Comparison of ENCODE assay signal across 13 cellular contexts in the genomic region with DNA sequence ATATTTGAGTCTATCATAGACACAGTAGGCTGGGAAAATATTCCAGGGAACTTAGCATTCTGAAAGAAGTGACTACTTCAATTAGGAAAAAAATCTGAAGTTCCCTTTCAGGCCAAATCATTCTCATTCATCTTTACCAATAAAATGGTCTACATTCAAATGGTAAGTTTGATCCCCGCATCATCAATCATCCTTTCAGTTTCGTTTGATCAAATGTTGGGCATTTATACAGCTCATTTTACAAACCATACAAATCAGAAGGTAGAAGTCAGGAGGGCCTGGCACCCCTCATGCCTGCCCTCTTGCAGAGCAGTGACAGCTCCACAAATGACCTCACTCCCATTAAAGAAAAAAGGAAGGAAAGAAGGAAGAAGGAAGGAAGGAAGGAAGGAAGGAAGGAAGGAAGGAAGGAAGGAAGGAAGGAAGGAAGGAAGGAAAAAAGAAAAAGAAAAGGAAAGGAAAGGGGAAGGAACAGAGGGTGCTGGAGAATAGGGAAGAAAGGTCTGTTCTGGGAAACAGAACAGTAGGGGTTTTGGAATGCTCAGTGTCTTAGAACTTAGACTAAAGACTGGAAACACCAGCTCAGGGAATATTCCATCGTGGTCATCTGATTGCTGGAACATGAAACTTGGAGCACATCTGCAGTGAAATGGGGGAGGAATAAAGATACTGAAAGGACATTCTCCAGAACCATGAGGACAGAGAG.
DNase-seq lines count a peak whose midpoint lies in the region; ATAC-seq and TF ChIP-seq lines count a peak whose summit lies in the region.
"Had no signal": no experiment of that assay in that cellular context is flagged by ENCODE, and none has a peak within 500 bp of the region (broad histone marks: within the 10 kb centered on the region; RNA-seq: fewer than 3 reads in every experiment).

No MANE protein-coding gene starts in this region.

- H3K9me3 ChIP-seq in CD8-positive, alpha-beta T cell (ENCODE audit: low read length) = no peaks in the 10 kb centered on the region
- H3K9me3 ChIP-seq in breast epithelium = no peaks in the 10 kb centered on the region
- H3K9me3 ChIP-seq: right atrium auricular region, suprapubic skin had no signal

- H3K36me3 Mint-ChIP-seq in CD8-positive, alpha-beta T cell = peaks cover 5% of the 10 kb centered on the region
- peaks cover 8% of the 10 kb centered on the region for H3K36me3 Mint-ChIP-seq in nephron (ENCODE audit: low read depth)
- peaks cover 4% of the 10 kb centered on the region for H3K36me3 Mint-ChIP-seq in activated T-helper 2 cell treated with anti-CD3 and anti-CD28 coated beads, Interferon-gamma antibody, Interleukin-2, Interleukin-4, amounts not matched to agents 10 μg/mL and 5 μg/mL and 100 μg/mL, durations not matched to agents 14 hours and 24 hours and 36 hours (ENCODE audit: low read depth)

- H3K27ac Mint-ChIP-seq in CD8-positive, alpha-beta T cell = peak overlapping the region; percentile 45
- peak overlapping the region in 2 of 3 experiments; percentile 55 to 85 for H3K27ac Mint-ChIP-seq in nephron
- H3K27ac Mint-ChIP-seq in activated T-helper 2 cell treated with anti-CD3 and anti-CD28 coated beads, Interferon-gamma antibody, Interleukin-2, Interleukin-4, amounts not matched to agents 10 μg/mL and 5 μg/mL and 100 μg/mL, durations not matched to agents 14 hours and 24 hours and 36 hours = no peak overlapping the region

- H3K36me3 ChIP-seq in CD8-positive, alpha-beta T cell (ENCODE audit: insufficient read depth, low read length) = no peaks in the 10 kb centered on the region
- H3K36me3 ChIP-seq in breast epithelium = no peaks in the 10 kb centered on the region
- H3K36me3 ChIP-seq: right atrium auricular region, suprapubic skin had no signal

- H3K27me3 Mint-ChIP-seq in CD8-positive, alpha-beta T cell (ENCODE audit: low read depth) = no peaks in the 10 kb centered on the region
- H3K27me3 Mint-ChIP-seq in nephron (ENCODE audit: low read depth) = no peaks in the 10 kb centered on the region
- no peaks in the 10 kb centered on the region for H3K27me3 Mint-ChIP-seq in activated T-helper 2 cell treated with anti-CD3 and anti-CD28 coated beads, Interferon-gamma antibody, Interleukin-2, Interleukin-4, amounts not matched to agents 10 μg/mL and 5 μg/mL and 100 μg/mL, durations not matched to agents 14 hours and 24 hours and 36 hours (ENCODE audit: low read depth)

- peaks cover 5% of the 10 kb centered on the region for H3K4me1 ChIP-seq in CD8-positive, alpha-beta T cell (ENCODE audit: insufficient read depth, low read length)
- peaks cover 0 to 4% of the 10 kb centered on the region in 2 donors for H3K4me1 ChIP-seq in breast epithelium

- in situ Hi-C loops in KBM-7 (cut with MboI; ENCODE audit: low pct_unique_long_range_greater_than_20kb, low sequenced_read_pairs) = no loop called here

- intact Hi-C loops in CD8-positive, alpha-beta T cell (cut with DNase I, micrococcal nuclease) = no loop called here
- intact Hi-C loops in breast epithelium (cut with DNase I; ENCODE audit: low total_unique reads) = no loop called here
- intact Hi-C loops in activated T-helper 2 cell treated with anti-CD3 and anti-CD28 coated beads, Interferon-gamma antibody, Interleukin-2, Interleukin-4, amounts not matched to agents 10 μg/mL and 5 μg/mL and 100 μg/mL, durations not matched to agents 14 hours and 24 hours and 36 hours (cut with micrococcal nuclease) = loop anchor here (5.0 kb wide), 1 partner anchor 33 kb away; no protein-coding TSS in a partner anchor

- TF ChIP-seq CTCF in AG10803 (conservative IDR thresholded peaks at IDR 0.05; ENCODE audit: low read length) = no peak
- no peak for TF ChIP-seq CTCF in CD8-positive, alpha-beta T cell (IDR thresholded peaks at IDR 0.05)
- no peak for TF ChIP-seq CTCF in breast epithelium (IDR thresholded peaks at IDR 0.05)
- no peak for TF ChIP-seq CTCF in nephron (IDR thresholded peaks at IDR 0.05; ENCODE audit: unreplicated experiment in 3 of 3)

- peak; percentile 23 for DNase-seq in AG10803 (ENCODE audit: low read depth)
- DNase-seq in CD8-positive, alpha-beta T cell = no peak
- DNase-seq in breast epithelium (ENCODE audit: low spot score in 2 of 2) = no peak
- no peak for DNase-seq in NCI-H345 (lab: John Stamatoyannopoulos, UW)
- DNase-seq in KBM-7 = no peak
- DNase-seq in pons (ENCODE audit: low spot score) = no peak
- DNase-seq in activated T-helper 2 cell treated with anti-CD3 and anti-CD28 coated beads, Interferon-gamma antibody, Interleukin-2, Interleukin-4, amounts not matched to agents 10 μg/mL and 5 μg/mL and 100 μg/mL, durations not matched to agents 14 hours and 24 hours and 36 hours (ENCODE audit: low spot score) = no peak
- DNase-seq: activated naive CD4-positive, alpha-beta T cell; NCI-H1694; T-helper 1 cell had no signal

- no peak overlapping the region for H3K4me3 Mint-ChIP-seq in CD8-positive, alpha-beta T cell
- H3K4me3 Mint-ChIP-seq in nephron = no peak overlapping the region
- H3K4me3 Mint-ChIP-seq in activated T-helper 2 cell treated with anti-CD3 and anti-CD28 coated beads, Interferon-gamma antibody, Interleukin-2, Interleukin-4, amounts not matched to agents 10 μg/mL and 5 μg/mL and 100 μg/mL, durations not matched to agents 14 hours and 24 hours and 36 hours (ENCODE audit: low read depth) = no peak overlapping the region

- TF ChIP-seq POLR2A in breast epithelium (IDR thresholded peaks at IDR 0.05) = no peak

- peaks cover 40% of the 10 kb centered on the region for H3K4me1 Mint-ChIP-seq in CD8-positive, alpha-beta T cell (ENCODE audit: low read depth)
- peaks cover 77% of the 10 kb centered on the region for H3K4me1 Mint-ChIP-seq in nephron
- H3K4me1 Mint-ChIP-seq in activated T-helper 2 cell treated with anti-CD3 and anti-CD28 coated beads, Interferon-gamma antibody, Interleukin-2, Interleukin-4, amounts not matched to agents 10 μg/mL and 5 μg/mL and 100 μg/mL, durations not matched to agents 14 hours and 24 hours and 36 hours (ENCODE audit: low read depth) = peaks cover 38% of the 10 kb centered on the region

- POLR2A ChIA-PET in CD8-positive, alpha-beta T cell (lab: Charles Lee) = interaction anchor here (0.6 to 1.1 kb wide), 2 partner anchors 12 to 19 kb away, joined by 3 to 4 read pairs; no protein-coding TSS in a partner anchor

- ATAC-seq in CD8-positive, alpha-beta T cell = no peak

- CTCF ChIA-PET in CD8-positive, alpha-beta T cell (lab: Charles Lee) = interaction anchor here (1.6 kb wide), 1 partner anchor 502 kb away, joined by 8 read pairs; no protein-coding TSS in a partner anchor

- peaks cover 4% of the 10 kb centered on the region for H3K9me3 Mint-ChIP-seq in CD8-positive, alpha-beta T cell
- H3K9me3 Mint-ChIP-seq in nephron = peaks cover 5% of the 10 kb centered on the region
- peaks cover 3% of the 10 kb centered on the region for H3K9me3 Mint-ChIP-seq in activated T-helper 2 cell treated with anti-CD3 and anti-CD28 coated beads, Interferon-gamma antibody, Interleukin-2, Interleukin-4, amounts not matched to agents 10 μg/mL and 5 μg/mL and 100 μg/mL, durations not matched to agents 14 hours and 24 hours and 36 hours

- H3K27me3 ChIP-seq in CD8-positive, alpha-beta T cell (ENCODE audit: insufficient read depth, low read length) = no peaks in the 10 kb centered on the region
- no peaks in the 10 kb centered on the region for H3K27me3 ChIP-seq in breast epithelium
- H3K27me3 ChIP-seq: right atrium auricular region, suprapubic skin had no signal

- H3K27ac ChIP-seq in CD8-positive, alpha-beta T cell (ENCODE audit: low read depth, low read length) = no peak overlapping the region
- peak overlapping the region; percentile 17 to 22 for H3K27ac ChIP-seq in breast epithelium
- H3K27ac ChIP-seq: right atrium auricular region, suprapubic skin had no signal

- no peak overlapping the region for H3K4me3 ChIP-seq in AG10803 (ENCODE audit: low read length)
- no peak overlapping the region for H3K4me3 ChIP-seq in CD8-positive, alpha-beta T cell (ENCODE audit: low read depth, low read length)
- no peak overlapping the region for H3K4me3 ChIP-seq in breast epithelium
- H3K4me3 ChIP-seq: right atrium auricular region, suprapubic skin had no signal
